In the genomic region with DNA sequence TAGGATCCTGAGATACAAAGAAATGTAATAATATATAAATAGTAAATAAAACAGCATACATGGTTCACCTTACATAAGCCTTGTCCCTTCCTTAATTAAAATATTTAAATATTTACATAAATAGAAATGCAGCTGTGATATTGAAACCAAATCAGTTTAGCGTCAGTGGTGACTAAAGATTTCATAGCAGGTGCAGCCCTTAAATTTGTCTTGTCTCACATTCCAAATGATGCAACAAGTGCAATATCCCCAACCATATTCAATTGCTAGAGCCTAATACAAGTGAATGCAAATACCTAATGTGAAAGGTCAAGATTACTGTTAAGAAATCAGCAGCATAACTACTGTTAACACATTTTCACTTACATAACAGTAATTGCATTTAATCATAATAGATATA, we compare ENCODE assay signal across 33 cellular contexts.
"Had no signal": no experiment of that assay in that cellular context is flagged by ENCODE, and none has a peak within 500 bp of the region (broad histone marks: within the 10 kb centered on the region; RNA-seq: fewer than 3 reads in every experiment).

No MANE protein-coding gene starts in this region.

- H3K36me3 ChIP-seq: SJCRH30 had no signal

- H3K27me3 ChIP-seq: SJCRH30 had no signal

- H3K9me3 ChIP-seq: SJCRH30 had no signal

- ATAC-seq: Panc1, Right ventricle myocardium inferior, SK-N-SH treated with all-trans-retinoic acid at 6 μM for 48 hours, T-cell had no signal

- H3K27ac ChIP-seq: KMS-11, PC-9, RWPE1, SJCRH30, SK-N-MC had no signal

- H3K4me3 ChIP-seq: PC-9, SJCRH30, SK-N-MC had no signal

- H2AFZ ChIP-seq: PC-9 had no signal

- H3K4me1 ChIP-seq: SJCRH30 had no signal

- DNase-seq: Karpas-422, KBM-7, MM.1S, MV-4-11, NCI-H1092, NCI-H1105, NCI-H1417 treated with DMSO at 0.1 percent for 48 hours, NCI-H1436 treated with DMSO at 0.1 percent for 48 hours, NCI-H1694 treated with DMSO at 0.1 percent for 48 hours, NCI-H187 treated with DMSO at 0.1 percent for 48 hours, NCI-H2029, NCI-H2081, NCI-H2107, NCI-H2171, NCI-H226, NCI-H446 treated with DMSO at 0.1 percent for 48 hours, NCI-H510A, NCI-H524, NCI-H526, NCI-H69, NCI-H748 treated with DMSO at 0.1 percent for 48 hours, NCI-H82, PC-9, SHP77, SIG-M5, SJCRH30, T-cell had no signal

- H3K4me2 ChIP-seq: KMS-11, PC-9 had no signal

- H3K9ac ChIP-seq: KMS-11 had no signal
